In genomic region chr19:3641515-3642269, GRCh38 we compare ENCODE assay signal across 28 cellular contexts. TPM values are rescaled to one million over a fixed set of nuclear protein-coding genes. Genes with fewer than 3 reads are reported as not detected.
"Had no signal": no experiment of that assay in that cellular context is flagged by ENCODE, and none has a peak within 500 bp of the region (broad histone marks: within the 10 kb centered on the region; RNA-seq: fewer than 3 reads in every experiment).

No MANE protein-coding gene starts in this region.

- H3K27ac ChIP-seq: colonic mucosa, coronary artery, epithelial cell of prostate, esophagus muscularis mucosa, esophagus squamous epithelium, foreskin keratinocyte, gastrocnemius medialis, gastroesophageal sphincter, heart left ventricle, heart right ventricle had no signal

- DNase-seq: colonic mucosa; cortex of kidney; dermis blood vessel endothelial cell; effector CD4-positive, alpha-beta T cell; effector CD8-positive, alpha-beta T cell; effector memory CD4-positive, alpha-beta T cell; effector memory CD8-positive, alpha-beta T cell; endodermal cell; erythroblast; esophagus squamous epithelium; foreskin fibroblast; foreskin keratinocyte; foreskin melanocyte; gastrocnemius medialis; glutamatergic neuron; heart left ventricle; heart right ventricle had no signal

- H3K9me3 ChIP-seq: colonic mucosa, esophagus muscularis mucosa, esophagus squamous epithelium, gastrocnemius medialis, gastroesophageal sphincter, heart left ventricle, heart right ventricle had no signal

- H3K27me3 ChIP-seq: colonic mucosa, dorsolateral prefrontal cortex, esophagus muscularis mucosa, esophagus squamous epithelium, foreskin keratinocyte, gastrocnemius medialis, gastroesophageal sphincter, heart left ventricle, heart right ventricle had no signal

- H3K4me1 ChIP-seq: colonic mucosa, foreskin keratinocyte, gastrocnemius medialis had no signal

- H3K36me3 ChIP-seq: colonic mucosa had no signal

- FAIRE-seq: colon, endometrium, endothelial cell of umbilical vein, frontal cortex had no signal

- H3K4me3 ChIP-seq: colonic mucosa, coronary artery, dorsolateral prefrontal cortex, esophagus muscularis mucosa, esophagus squamous epithelium, gastrocnemius medialis, gastroesophageal sphincter, heart left ventricle, heart right ventricle had no signal

- ATAC-seq: effector memory CD8-positive, alpha-beta T cell; esophagus mucosa; foreskin keratinocyte; gastrocnemius medialis; gastroesophageal sphincter; heart left ventricle; heart right ventricle had no signal

RNA-seq across cellular contexts. Expression of gene GIPC3, which starts 56.4 kb away (rescaled TPM):
- total RNA-seq: epithelial cell of proximal tubule, foreskin keratinocyte had no signal
